ENCODE assay signal across 34 cellular contexts in genomic region chr6:98812220-98812619, GRCh38. TPM values are rescaled to one million over a fixed set of nuclear protein-coding genes. Genes with fewer than 3 reads are reported as not detected.
"Had no signal": no experiment of that assay in that cellular context is flagged by ENCODE, and none has a peak within 500 bp of the region (broad histone marks: within the 10 kb centered on the region; RNA-seq: fewer than 3 reads in every experiment).

No MANE protein-coding gene starts in this region.

- H3K4me3 ChIP-seq: adrenal gland, cardiac muscle cell had no signal

- H3K27me3 ChIP-seq: adrenal gland, cardiac muscle cell had no signal

- ATAC-seq: activated CD8-positive, alpha-beta T cell treated with anti-CD3 and anti-CD28 coated beads for 36 hours; activated naive CD4-positive, alpha-beta T cell treated with anti-CD3 and anti-CD28 coated beads, Interleukin-2, amount 50 U/mL, for 72 hours; activated T-cell treated with anti-CD3 and anti-CD28 coated beads, Interleukin-2, amount 50 U/mL, for 4 hours; activated T-cell treated with anti-CD3 and anti-CD28 coated beads, Interleukin-2, amount 50 U/mL, for 72 hours; activated T-helper 17 cell treated with anti-CD3 and anti-CD28 coated beads, Interleukin-2, amount 50 U/mL, for 72 hours had no signal

- H3K9me3 ChIP-seq: adrenal gland had no signal

- H3K4me1 ChIP-seq: adrenal gland had no signal

- H3K36me3 ChIP-seq: adrenal gland, cardiac muscle cell had no signal

- DNase-seq: activated B cell treated with CpG ODN at 0.5 μM for 24 hours; activated CD4-positive, alpha-beta memory T cell treated with anti-CD3 and anti-CD28 coated beads for 36 hours; activated CD4-positive, alpha-beta T cell treated with anti-CD3 and anti-CD28 coated beads for 4 hours; activated CD4-positive, alpha-beta T cell treated with anti-CD3 and anti-CD28 coated beads, Interleukin-2, amount 10 ng/mL, durations not matched to agents 24 days and 14 days; activated CD4-positive, alpha-beta T cell treated with anti-CD3 and anti-CD28 coated beads, Interleukin-2, amount 50 U/mL, for 1 hour; activated CD4-positive, alpha-beta T cell treated with anti-CD3 and anti-CD28 coated beads, Interleukin-2, amount 50 U/mL, for 4 hours; activated CD4-positive, CD25-positive, alpha-beta regulatory T cell treated with anti-CD3 and anti-CD28 coated beads, Interleukin-2, amount 50 U/mL, for 72 hours; activated CD8-positive, alpha-beta memory T cell treated with anti-CD3 and anti-CD28 coated beads, Interleukin-2, amount 50 U/mL, for 4 hours; activated CD8-positive, alpha-beta T cell treated with anti-CD3 and anti-CD28 coated beads for 36 hours; activated effector memory CD4-positive, alpha-beta T cell treated with anti-CD3 and anti-CD28 coated beads, Interleukin-2, amount 50 U/mL, for 16 hours; activated gamma-delta T cell treated with Interleukin-2 at 50 U/mL for 16 hours; activated naive CD4-positive, alpha-beta T cell; activated naive CD4-positive, alpha-beta T cell treated with anti-CD3 and anti-CD28 coated beads for 36 hours; activated naive CD4-positive, alpha-beta T cell treated with anti-CD3 and anti-CD28 coated beads, Interleukin-2, amount 50 U/mL, for 16 hours; activated naive CD8-positive, alpha-beta T cell treated with anti-CD3 and anti-CD28 coated beads for 36 hours; activated T-cell treated with anti-CD3 and anti-CD28 coated beads for 4 hours; activated T-cell treated with anti-CD3 and anti-CD28 coated beads, Interleukin-2, amount 50 U/mL, for 1 hour; activated T-cell treated with anti-CD3 and anti-CD28 coated beads, Interleukin-2, amount 50 U/mL, for 4 hours; activated T-cell treated with anti-CD3 and anti-CD28 coated beads, Interleukin-2, amount 50 U/mL, for 72 hours; adrenal gland; amniotic stem cell; aorta; caudate nucleus; cerebellar nuclear complex; T-helper 1 cell; T-helper 2 cell; T-helper 9 cell had no signal

- H3K27ac ChIP-seq: adrenal gland, cardiac muscle cell, VCaP had no signal

RNA-seq across cellular contexts. Expression of gene POU3F2, which starts 22.2 kb away (rescaled TPM):
- total RNA-seq: activated B cell treated with CpG ODN at 0.5 μM for 24 hours; activated CD4-positive, alpha-beta memory T cell treated with anti-CD3 and anti-CD28 coated beads for 36 hours; activated CD4-positive, alpha-beta T cell treated with anti-CD3 and anti-CD28 coated beads, Interleukin-2, amount 10 ng/mL, durations not matched to agents 24 days and 14 days; activated CD8-positive, alpha-beta memory T cell treated with anti-CD3 and anti-CD28 coated beads for 36 hours; activated CD8-positive, alpha-beta T cell treated with anti-CD3 and anti-CD28 coated beads for 36 hours; activated naive CD4-positive, alpha-beta T cell treated with anti-CD3 and anti-CD28 coated beads for 36 hours; activated naive CD4-positive, alpha-beta T cell treated with anti-CD3 and anti-CD28 coated beads, Interleukin-2, amount 50 U/mL, for 72 hours; activated naive CD8-positive, alpha-beta T cell treated with anti-CD3 and anti-CD28 coated beads for 36 hours; activated T-cell treated with anti-CD3 and anti-CD28 coated beads, Interleukin-2, amount 50 U/mL, for 4 hours; activated T-cell treated with anti-CD3 and anti-CD28 coated beads, Interleukin-2, amount 50 U/mL, for 72 hours; activated T-helper 1 cell treated with anti-CD3 and anti-CD28 coated beads, Interleukin-12 subunit alpha, Interleukin-12 subunit beta, Interleukin-2, Interleukin-4 antibody, amounts not matched to agents 30 ng/mL and 10 ng/mL and 1 ng/mL, durations not matched to agents 14 hours and 24 hours and 36 hours; activated T-helper 17 cell treated with anti-CD3 and anti-CD28 coated beads, Interleukin-2, amount 50 U/mL, for 72 hours; aorta; bronchial epithelial cell had no signal
- polyA plus RNA-seq: aorta had no signal
